In genomic region chr16:84421938-84422220, GRCh38 we compare ENCODE assay signal across 9 cellular contexts. TPM values are rescaled to one million over a fixed set of nuclear protein-coding genes. Genes with fewer than 3 reads are reported as not detected.
"Had no signal": no experiment of that assay in that cellular context is flagged by ENCODE, and none has a peak within 500 bp of the region (broad histone marks: within the 10 kb centered on the region; RNA-seq: fewer than 3 reads in every experiment).

No MANE protein-coding gene starts in this region.

- H3K4me1 Mint-ChIP-seq: GM23338, H9 had no signal

- H3K27ac ChIP-seq: GM23248 had no signal

- DNase-seq: GM23248, GOT3, H7, H9, HCEC 1CT, HFFc6 had no signal

- ATAC-seq: GM23338, HCT116 had no signal

- H3K9me3 Mint-ChIP-seq: HFFc6 had no signal

- H3K27ac Mint-ChIP-seq: GM23338, HFFc6 had no signal

- H3K4me3 Mint-ChIP-seq: GM23338, H9, HFFc6 had no signal

RNA-seq across cellular contexts. Expression of gene ATP2C2, which starts 53.5 kb away (rescaled TPM):
- total RNA-seq: GM23248, H4, HFFc6 had no signal
